28 cellular contexts compared by ENCODE assay signal in genomic region chr17:14525551-14526455, GRCh38.
A peak's percentile ranks its signal among the peaks of the same experiment; 100 is the strongest.
DNase-seq lines count a peak whose midpoint lies in the region; ATAC-seq and TF ChIP-seq lines count a peak whose summit lies in the region.
"Had no signal": no experiment of that assay in that cellular context is flagged by ENCODE, and none has a peak within 500 bp of the region (broad histone marks: within the 10 kb centered on the region; RNA-seq: fewer than 3 reads in every experiment).

No MANE protein-coding gene starts in this region.

- H3K9me3 ChIP-seq in ES-I3 (ENCODE audit: control insufficient read depth, insufficient read depth, low read length) (no peaks in the 10 kb centered on the region), endodermal cell (ENCODE audit: control insufficient read depth, low read length) (no peaks in the 10 kb centered on the region), heart right ventricle (peaks cover 0 to 6% (median 0%) of the 10 kb centered on the region in 11 donors)
- H3K9me3 ChIP-seq: ascending aorta, gastrocnemius medialis, lower lobe of right lung, transverse colon had no signal

- H3K56ac ChIP-seq in mesendoderm (ENCODE audit: low read length), result peak overlapping the region; percentile 15

- H4K5ac ChIP-seq in mesendoderm (ENCODE audit: low read length), result no peak overlapping the region

- no peak for ATAC-seq in heart right ventricle
- ATAC-seq in HG02973 (IDR thresholded peaks at IDR 0.05; ENCODE audit: unreplicated experiment), result no peak
- ATAC-seq: activated CD8-positive, alpha-beta memory T cell treated with anti-CD3 and anti-CD28 coated beads, Interleukin-2, amount 10 ng/mL, durations not matched to agents 7 days and 5 days; activated T-cell treated with anti-CD3 and anti-CD28 coated beads, Interleukin-2, amount 50 U/mL, for 4 hours; gastrocnemius medialis; lower lobe of right lung; naive thymus-derived CD8-positive, alpha-beta T cell; stimulated activated effector memory CD8-positive, alpha-beta T cell treated with anti-CD3 and anti-CD28 coated beads, Interleukin-12 subunit alpha, Interleukin-12 subunit beta, amount 100 ng/mL, for 72 hours had no signal

- H3K18ac ChIP-seq in mesendoderm (ENCODE audit: low read length), result no peak overlapping the region

- H3K9ac ChIP-seq in ES-I3 (ENCODE audit: low read depth, low read length) (peak overlapping the region; percentile 37; the same call in 1 of the 2 replicates), endodermal cell (ENCODE audit: extremely low read depth, low read length, poor library complexity, severe bottlenecking) (no peak overlapping the region), mesendoderm (ENCODE audit: low read length) (no peak overlapping the region)

- H3K27ac ChIP-seq in endodermal cell (ENCODE audit: low read depth, low read length) (no peak overlapping the region), mesendoderm (ENCODE audit: low read depth, low read length) (no peak overlapping the region), heart right ventricle (no peak overlapping the region)
- H3K27ac ChIP-seq: ascending aorta, gastrocnemius medialis, HL-60, lower lobe of right lung, SJCRH30, transverse colon had no signal

- H3K4me1 Mint-ChIP-seq in endodermal cell, result peaks cover 18% of the 10 kb centered on the region

- no peak overlapping the region for H3K4me3 Mint-ChIP-seq in endodermal cell
- H3K4me3 Mint-ChIP-seq: activated CD8-positive, alpha-beta memory T cell treated with anti-CD3 and anti-CD28 coated beads, Interleukin-2, amount 10 ng/mL, durations not matched to agents 7 days and 5 days; activated naive CD8-positive, alpha-beta T cell treated with anti-CD3 and anti-CD28 coated beads, Interleukin-2, amount 10 ng/mL, durations not matched to agents 7 days and 5 days; activated T-cell treated with anti-CD3 and anti-CD28 coated beads, Interleukin-2, amount 50 U/mL, for 4 hours; stimulated activated effector memory CD8-positive, alpha-beta T cell treated with anti-CD3 and anti-CD28 coated beads, Interleukin-12 subunit alpha, Interleukin-12 subunit beta, amount 100 ng/mL, for 72 hours had no signal

- H3K27me3 Mint-ChIP-seq in endodermal cell (ENCODE audit: insufficient read depth), result no peaks in the 10 kb centered on the region
- H3K27me3 Mint-ChIP-seq: activated CD8-positive, alpha-beta memory T cell treated with anti-CD3 and anti-CD28 coated beads, Interleukin-2, amount 10 ng/mL, durations not matched to agents 7 days and 5 days; activated naive CD8-positive, alpha-beta T cell treated with anti-CD3 and anti-CD28 coated beads, Interleukin-2, amount 10 ng/mL, durations not matched to agents 7 days and 5 days; naive thymus-derived CD8-positive, alpha-beta T cell had no signal

- H3K36me3 Mint-ChIP-seq in endodermal cell (ENCODE audit: low read depth), result no peaks in the 10 kb centered on the region
- H3K36me3 Mint-ChIP-seq: activated CD8-positive, alpha-beta memory T cell treated with anti-CD3 and anti-CD28 coated beads, Interleukin-2, amount 10 ng/mL, durations not matched to agents 7 days and 5 days; activated naive CD8-positive, alpha-beta T cell treated with anti-CD3 and anti-CD28 coated beads, Interleukin-2, amount 10 ng/mL, durations not matched to agents 7 days and 5 days; naive thymus-derived CD8-positive, alpha-beta T cell; stimulated activated effector memory CD8-positive, alpha-beta T cell treated with anti-CD3 and anti-CD28 coated beads, Interleukin-12 subunit alpha, Interleukin-12 subunit beta, amount 100 ng/mL, for 72 hours had no signal

- H3K27me3 ChIP-seq in endodermal cell (ENCODE audit: control insufficient read depth, insufficient read depth, low read length, poor library complexity, severe bottlenecking) (no peaks in the 10 kb centered on the region), mesendoderm (ENCODE audit: insufficient read depth, low read length, poor library complexity) (no peaks in the 10 kb centered on the region), heart right ventricle (no peaks in the 10 kb centered on the region)
- H3K27me3 ChIP-seq: ascending aorta, gastrocnemius medialis, SJCRH30, transverse colon had no signal

- H3K4ac ChIP-seq in mesendoderm (ENCODE audit: low read depth, low read length), result no peak overlapping the region

- no peak overlapping the region for H4K8ac ChIP-seq in mesendoderm (ENCODE audit: low read depth, low read length)

- peak overlapping the region; percentile 58 for H2BK15ac ChIP-seq in mesendoderm (replicated peaks; ENCODE audit: low read depth)

- no peak overlapping the region for H2BK5ac ChIP-seq in mesendoderm (ENCODE audit: low read length)

- 71 to 80% methylated on average over 4 to 5 of the region's 5 CpGs for WGBS in endodermal cell (ENCODE audit: insufficient coverage in 1 of 2, insufficient read length in 1 of 2), 2 experiments
- no CpG with 5 or more reads among the region's 5 CpGs for WGBS in mesendoderm (ENCODE audit: extremely low coverage, insufficient coverage, low lambda C conversion rate)
- WGBS in heart right ventricle, 2 donors, result 57 to 62% methylated on average over 5 of the region's 5 CpGs

- H3K9me3 Mint-ChIP-seq in endodermal cell, result peaks cover 8% of the 10 kb centered on the region
- H3K9me3 Mint-ChIP-seq: activated naive CD8-positive, alpha-beta T cell treated with anti-CD3 and anti-CD28 coated beads, Interleukin-2, amount 10 ng/mL, durations not matched to agents 7 days and 5 days; stimulated activated effector memory CD8-positive, alpha-beta T cell treated with anti-CD3 and anti-CD28 coated beads, Interleukin-12 subunit alpha, Interleukin-12 subunit beta, amount 100 ng/mL, for 72 hours had no signal

- no peaks in the 10 kb centered on the region for H3K79me2 ChIP-seq in mesendoderm (ENCODE audit: control insufficient read depth, insufficient read depth, low read length)

- no peak overlapping the region for H3K27ac Mint-ChIP-seq in endodermal cell
- H3K27ac Mint-ChIP-seq: activated CD8-positive, alpha-beta memory T cell treated with anti-CD3 and anti-CD28 coated beads, Interleukin-2, amount 10 ng/mL, durations not matched to agents 7 days and 5 days; activated naive CD8-positive, alpha-beta T cell treated with anti-CD3 and anti-CD28 coated beads, Interleukin-2, amount 10 ng/mL, durations not matched to agents 7 days and 5 days; stimulated activated effector memory CD8-positive, alpha-beta T cell treated with anti-CD3 and anti-CD28 coated beads, Interleukin-12 subunit alpha, Interleukin-12 subunit beta, amount 100 ng/mL, for 72 hours had no signal

- intact Hi-C loops in heart right ventricle (cut with DNase I), result no loop called here

- peak; percentile 53 for DNase-seq in M059J (ENCODE audit: low read depth)
- DNase-seq in endodermal cell, result peak; percentile 77
- peak; percentile 35 for DNase-seq in mesendoderm
- no peak for DNase-seq in HPDE6-E6E7 (ENCODE audit: extremely low spot score)
- no peak for DNase-seq in islet precursor cell
- no peak for DNase-seq in heart right ventricle
- DNase-seq: activated CD4-positive, CD25-positive, alpha-beta regulatory T cell; activated CD8-positive, alpha-beta memory T cell treated with anti-CD3 and anti-CD28 coated beads, Interleukin-2, amount 10 ng/mL, durations not matched to agents 7 days and 5 days; activated gamma-delta T cell treated with Interleukin-2 at 50 U/mL for 16 hours; activated naive CD8-positive, alpha-beta T cell treated with anti-CD3 and anti-CD28 coated beads, Interleukin-2, amount 10 ng/mL, durations not matched to agents 7 days and 5 days; activated T-cell treated with anti-CD3 and anti-CD28 coated beads, Interleukin-2, amount 50 U/mL, for 4 hours; DMS153; gastrocnemius medialis; hypothalamus; lower lobe of right lung; naive thymus-derived CD8-positive, alpha-beta T cell; NCI-H1694 treated with DMSO at 0.1 percent for 48 hours; NCI-H446; NCI-H748 treated with DMSO at 0.1 percent for 48 hours; occipital lobe; SJCRH30; stimulated activated CD4-positive, alpha-beta T cell treated with anti-CD3 and anti-CD28 coated beads, Interleukin-15, amount 100 ng/mL, for 24 hours; transverse colon had no signal

- no peak overlapping the region for H3K23ac ChIP-seq in mesendoderm (ENCODE audit: low read length)

- H3K4me3 ChIP-seq in endodermal cell (ENCODE audit: low read length) (no peak overlapping the region), mesendoderm (ENCODE audit: low read length) (no peak overlapping the region), heart right ventricle (no peak overlapping the region)
- H3K4me3 ChIP-seq: ascending aorta, gastrocnemius medialis, lower lobe of right lung, SJCRH30, transverse colon had no signal

- TF ChIP-seq CTCF in endodermal cell (conservative IDR thresholded peaks at IDR 0.05), result no peak
- no peak for TF ChIP-seq CTCF in heart right ventricle (IDR thresholded peaks at IDR 0.05)

- no peak overlapping the region for H2BK120ac ChIP-seq in mesendoderm (ENCODE audit: low read depth, low read length)

- H3K36me3 ChIP-seq in ES-I3 (ENCODE audit: insufficient read depth, low read length) (no peaks in the 10 kb centered on the region), endodermal cell (ENCODE audit: control insufficient read depth, insufficient read depth, low read length) (no peaks in the 10 kb centered on the region), mesendoderm (ENCODE audit: control insufficient read depth, insufficient read depth, low read length) (no peaks in the 10 kb centered on the region), heart right ventricle (no peaks in the 10 kb centered on the region)
- H3K36me3 ChIP-seq: ascending aorta, gastrocnemius medialis, lower lobe of right lung, SJCRH30, transverse colon had no signal

- H3K4me2 ChIP-seq in mesendoderm (ENCODE audit: low read length), result no peak overlapping the region

- peaks cover 36% of the 10 kb centered on the region for H3K4me1 ChIP-seq in ES-I3 (ENCODE audit: insufficient read depth, low read length)
- H3K4me1 ChIP-seq in endodermal cell (ENCODE audit: control insufficient read depth, insufficient read depth, low read length), result no peaks in the 10 kb centered on the region
- H3K4me1 ChIP-seq in mesendoderm (ENCODE audit: control insufficient read depth, low read depth, low read length), result peaks cover 2% of the 10 kb centered on the region
- no peaks in the 10 kb centered on the region for H3K4me1 ChIP-seq in heart right ventricle
- H3K4me1 ChIP-seq: ascending aorta, gastrocnemius medialis, lower lobe of right lung, transverse colon had no signal

- no peak overlapping the region for H2AK5ac ChIP-seq in mesendoderm (ENCODE audit: low read length)

- no peaks in the 10 kb centered on the region for H3K79me1 ChIP-seq in mesendoderm (ENCODE audit: low read length)

Comparison
In these comparisons a context has a peak if more than half of its experiments do, and no peak if none do; other contexts are left out.
1. DNase-seq: peak in M059J (single experiment), endodermal cell (single experiment) and mesendoderm (single experiment); none in HPDE6-E6E7 (single experiment), islet precursor cell (single experiment) and heart right ventricle (0 of 2).